17 cellular contexts compared by ENCODE assay signal in the genomic region with DNA sequence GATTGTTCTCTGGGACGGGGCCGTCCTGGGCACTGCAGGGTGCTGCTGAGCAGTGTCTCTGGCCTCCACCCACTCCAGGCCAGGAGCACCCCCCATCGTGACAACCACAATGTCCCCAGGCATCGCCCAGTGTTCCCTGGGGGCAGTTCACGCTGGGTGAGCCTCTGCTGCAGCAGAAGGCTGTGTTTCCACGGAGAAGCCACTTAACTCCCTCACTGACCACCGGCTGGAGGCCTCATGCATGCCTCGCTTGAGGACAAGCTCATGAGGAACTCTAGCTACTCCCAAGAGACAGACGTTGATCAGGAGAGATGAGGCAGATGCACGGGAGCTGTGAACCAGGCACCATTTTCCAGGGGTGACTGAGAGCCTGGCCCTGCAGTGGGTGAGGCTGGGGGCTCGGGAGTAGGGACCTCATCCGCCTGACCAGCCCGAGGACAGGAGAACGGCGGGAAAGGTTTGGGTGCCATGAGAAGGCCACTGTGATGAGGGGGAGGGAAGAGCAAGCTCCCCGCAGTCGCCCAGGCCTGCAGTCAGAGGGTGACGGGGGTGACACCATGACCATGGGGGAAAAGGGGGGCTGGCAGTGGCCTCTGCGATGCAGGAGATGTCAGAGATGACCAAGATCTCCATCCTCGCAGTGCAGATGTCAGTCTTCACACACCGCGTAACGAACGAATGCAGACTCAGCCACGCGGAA. TPM values are rescaled to one million over a fixed set of nuclear protein-coding genes. Genes with fewer than 3 reads are reported as not detected.
DNase-seq lines count a peak whose midpoint lies in the region; ATAC-seq and TF ChIP-seq lines count a peak whose summit lies in the region.
"Had no signal": no experiment of that assay in that cellular context is flagged by ENCODE, and none has a peak within 500 bp of the region (broad histone marks: within the 10 kb centered on the region; RNA-seq: fewer than 3 reads in every experiment).

No MANE protein-coding gene starts in this region.

- H3K36me3 Mint-ChIP-seq in activated B cell treated with CpG ODN at 0.5 μM for 24 hours (ENCODE audit: low read depth), result peaks cover 54% of the 10 kb centered on the region

- TF ChIP-seq POLR2A in gastroesophageal sphincter (IDR thresholded peaks at IDR 0.05), result no peak

- H3K4me1 Mint-ChIP-seq in activated B cell treated with CpG ODN at 0.5 μM for 24 hours, result peaks cover 30% of the 10 kb centered on the region

- no peak overlapping the region for H3K4me2 ChIP-seq in osteoblast (ENCODE audit: insufficient read depth, low read length)
- H3K4me2 ChIP-seq: GM23338, PC-9 had no signal

- no peak overlapping the region for H3K4me3 Mint-ChIP-seq in activated B cell treated with CpG ODN at 0.5 μM for 24 hours
- H3K4me3 Mint-ChIP-seq: GM23338 had no signal

- H3K79me2 ChIP-seq in osteoblast (ENCODE audit: insufficient read depth, low read length), result peaks cover 17% of the 10 kb centered on the region

- no peaks in the 10 kb centered on the region for H3K4me1 ChIP-seq in HEK293 (ENCODE audit: control insufficient read depth, insufficient read depth, low read length)
- H3K4me1 ChIP-seq in osteoblast (ENCODE audit: insufficient read depth, low read length), result peaks cover 4% of the 10 kb centered on the region
- H3K4me1 ChIP-seq in gastroesophageal sphincter, result peaks cover 0 to 21% (median 6%) of the 10 kb centered on the region in 3 donors

- H3K9me3 ChIP-seq in HEK293 (ENCODE audit: control insufficient read depth, insufficient read depth, low read depth, low read length) (no peaks in the 10 kb centered on the region), osteoblast (ENCODE audit: low read depth, low read length) (no peaks in the 10 kb centered on the region), gastroesophageal sphincter (no peaks in the 10 kb centered on the region)

- POLR2A ChIA-PET in HEK293 (lab: Yijun Ruan, JAX), result interaction anchor here (0.5 to 0.8 kb wide), 2 partner anchors 51 to 715 kb away, joined by 3 to 7 read pairs; a partner anchor contains a TSS
- POLR2A ChIA-PET in activated B cell treated with CpG ODN at 0.5 μM for 24 hours (lab: Charles Lee), result interaction anchor here (2.1 kb wide), 1 partner anchor 32 kb away, joined by 8 read pairs; a partner anchor contains a TSS

- no peaks in the 10 kb centered on the region for H3K9me3 Mint-ChIP-seq in activated B cell treated with CpG ODN at 0.5 μM for 24 hours
- H3K9me3 Mint-ChIP-seq: GM23338 had no signal

- ATAC-seq in activated B cell treated with CpG ODN at 0.5 μM for 24 hours (ENCODE audit: low read depth) (peak; percentile 13), gastroesophageal sphincter (no peak), left lobe of liver (no peak)
- ATAC-seq: GM23338 had no signal

- peaks cover 0 to 51% of the 10 kb centered on the region in 2 experiments; a peak in 2 of 3 replicates for H3K36me3 ChIP-seq in HEK293 (ENCODE audit: control insufficient read depth in 2 of 2, insufficient read depth in 1 of 2, low read length in 2 of 2)
- peaks cover 12% of the 10 kb centered on the region for H3K36me3 ChIP-seq in osteoblast (ENCODE audit: insufficient read depth, low read length)
- H3K36me3 ChIP-seq in gastroesophageal sphincter, result peaks cover 0 to 59% of the 10 kb centered on the region in 2 donors

- H3K27ac ChIP-seq in HEK293 (ENCODE audit: extremely low read depth, low read depth, low read length) (no peak overlapping the region), osteoblast (ENCODE audit: low read depth, low read length) (no peak overlapping the region), gastroesophageal sphincter (no peak overlapping the region)
- H3K27ac ChIP-seq: PC-9, SK-N-MC had no signal

- TF ChIP-seq CTCF in HEK293 (tag by site-specific recombination; IDR thresholded peaks at IDR 0.05) (no peak), activated B cell treated with CpG ODN at 0.5 μM for 24 hours (IDR thresholded peaks at IDR 0.05) (no peak), osteoblast (IDR thresholded peaks at IDR 0.05; ENCODE audit: extremely low read depth, low read depth, low read length) (no peak), gastroesophageal sphincter (IDR thresholded peaks at IDR 0.05) (no peak)

- H4K20me1 ChIP-seq in osteoblast (ENCODE audit: insufficient read depth, low read length), result peaks cover 2% of the 10 kb centered on the region

- DNase-seq in activated B cell treated with CpG ODN at 0.5 μM for 24 hours, result no peak
- peak; percentile 78 for DNase-seq in osteoblast (ENCODE audit: insufficient read length, low spot score, missing footprints)
- no peak for DNase-seq in retina
- no peak for DNase-seq in left lobe of liver (ENCODE audit: low spot score)
- DNase-seq: ACHN, DMS 273 treated with DMSO at 0.1 percent for 48 hours, Kasumi-1, NCI-H1417, NCI-H1930, NCI-H2171, NCI-H774, PC-9 had no signal

- H3K27ac Mint-ChIP-seq in activated B cell treated with CpG ODN at 0.5 μM for 24 hours, result no peak overlapping the region
- H3K27ac Mint-ChIP-seq: GM23338 had no signal

- WGBS in gastroesophageal sphincter (ENCODE audit: low coverage in 1 of 2), 2 donors, result 86 to 100% methylated on average over 1 to 16 of the region's 26 CpGs

- TF ChIP-seq EP300 in gastroesophageal sphincter (IDR thresholded peaks at IDR 0.05), result no peak

- H3K4me3 ChIP-seq in HEK293 (ENCODE audit: low read depth, low read length) (no peak overlapping the region), osteoblast (ENCODE audit: insufficient read depth, low read length) (no peak overlapping the region), gastroesophageal sphincter (no peak overlapping the region)
- H3K4me3 ChIP-seq: GM23338, PC-9, SK-N-MC had no signal

- no peaks in the 10 kb centered on the region for H3K27me3 Mint-ChIP-seq in activated B cell treated with CpG ODN at 0.5 μM for 24 hours

- CTCF ChIA-PET in HEK293 (lab: Yijun Ruan, JAX), result interaction anchor here (1.4 kb wide), 1 partner anchor 15 kb away, joined by 6 read pairs; no protein-coding TSS in a partner anchor
- CTCF ChIA-PET in activated B cell treated with CpG ODN at 0.5 μM for 24 hours (lab: Charles Lee), result interaction anchor here (1.2 kb wide), 1 partner anchor 36 kb away, joined by 3 read pairs; no protein-coding TSS in a partner anchor

- intact Hi-C loops in activated B cell treated with CpG ODN at 0.5 μM for 24 hours (cut with micrococcal nuclease), result no loop called here

- H3K27me3 ChIP-seq in osteoblast (ENCODE audit: insufficient read depth, low read length), result no peaks in the 10 kb centered on the region
- H3K27me3 ChIP-seq in gastroesophageal sphincter, result no peaks in the 10 kb centered on the region

- H2AFZ ChIP-seq in osteoblast (ENCODE audit: low read length), result no peak overlapping the region
- H2AFZ ChIP-seq: GM23338, PC-9 had no signal

TF ChIP-seq in HEK293, 187 proteins besides CTCF, POLR2A, EP300 and RAD21:
- TF ChIP-seq ZIC2 (tag by site-specific recombination; IDR thresholded peaks at IDR 0.05), result peak; percentile 93
- no peak for TF ChIP-seq MZF1 (tag by site-specific recombination; IDR thresholded peaks at IDR 0.05; ENCODE audit: borderline replicate concordance)
- TF ChIP-seq, protein P1, sequence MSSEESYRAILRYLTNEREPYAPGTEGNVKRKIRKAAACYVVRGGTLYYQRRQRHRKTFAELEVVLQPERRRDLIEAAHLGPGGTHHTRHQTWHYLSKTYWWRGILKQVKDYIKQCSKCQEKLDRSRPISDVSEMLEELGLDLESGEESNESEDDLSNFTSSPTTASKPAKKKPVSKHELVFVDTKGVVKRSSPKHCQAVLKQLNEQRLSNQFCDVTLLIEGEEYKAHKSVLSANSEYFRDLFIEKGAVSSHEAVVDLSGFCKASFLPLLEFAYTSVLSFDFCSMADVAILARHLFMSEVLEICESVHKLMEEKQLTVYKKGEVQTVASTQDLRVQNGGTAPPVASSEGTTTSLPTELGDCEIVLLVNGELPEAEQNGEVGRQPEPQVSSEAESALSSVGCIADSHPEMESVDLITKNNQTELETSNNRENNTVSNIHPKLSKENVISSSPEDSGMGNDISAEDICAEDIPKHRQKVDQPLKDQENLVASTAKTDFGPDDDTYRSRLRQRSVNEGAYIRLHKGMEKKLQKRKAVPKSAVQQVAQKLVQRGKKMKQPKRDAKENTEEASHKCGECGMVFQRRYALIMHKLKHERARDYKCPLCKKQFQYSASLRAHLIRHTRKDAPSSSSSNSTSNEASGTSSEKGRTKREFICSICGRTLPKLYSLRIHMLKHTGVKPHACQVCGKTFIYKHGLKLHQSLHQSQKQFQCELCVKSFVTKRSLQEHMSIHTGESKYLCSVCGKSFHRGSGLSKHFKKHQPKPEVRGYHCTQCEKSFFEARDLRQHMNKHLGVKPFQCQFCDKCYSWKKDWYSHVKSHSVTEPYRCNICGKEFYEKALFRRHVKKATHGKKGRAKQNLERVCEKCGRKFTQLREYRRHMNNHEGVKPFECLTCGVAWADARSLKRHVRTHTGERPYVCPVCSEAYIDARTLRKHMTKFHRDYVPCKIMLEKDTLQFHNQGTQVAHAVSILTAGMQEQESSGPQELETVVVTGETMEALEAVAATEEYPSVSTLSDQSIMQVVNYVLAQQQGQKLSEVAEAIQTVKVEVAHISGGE (tag by site-specific recombination; conservative IDR thresholded peaks at IDR 0.05; ENCODE audit: low read depth), result no peak

RNA-seq across cellular contexts. Expression of a gene that starts 5.1 kb away (rescaled TPM):
- total RNA-seq in activated B cell treated with CpG ODN at 0.5 μM for 24 hours (33.8 and 34.3 TPM in 2 replicates), osteoblast (33.0 and 33.7 TPM in 2 replicates), gastroesophageal sphincter (10 to 100 TPM; 26.3 to 42.7 (median 30.7) TPM), left lobe of liver (18.6 TPM)

RNA-seq across cellular contexts. Expression of a gene that starts 13.6 kb away (rescaled TPM):
- 6.4 and 7.7 TPM in 2 replicates for total RNA-seq in activated B cell treated with CpG ODN at 0.5 μM for 24 hours
- total RNA-seq in osteoblast, result 12.4 and 14.8 TPM in 2 replicates
- 10 to 100 TPM in 3 of 4 donors, 1 to 10 TPM in 1; 4.7 to 25.8 (median 11.7) TPM for total RNA-seq in gastroesophageal sphincter
- 0.10 TPM for total RNA-seq in left lobe of liver

RNA-seq across cellular contexts. Expression of a gene that starts 32.2 kb away (rescaled TPM):
- 34.8 and 35.4 TPM in 2 replicates for total RNA-seq in activated B cell treated with CpG ODN at 0.5 μM for 24 hours
- 0.29 and 0.72 TPM in 2 replicates for total RNA-seq in osteoblast
- 10 to 100 TPM in 2 of 4 donors, 1 to 10 TPM in 2; 4.7 to 15.6 (median 9.2) TPM for total RNA-seq in gastroesophageal sphincter
- 4.0 TPM for total RNA-seq in left lobe of liver
- total RNA-seq: NCI-H460 had no signal

RNA-seq across cellular contexts. Expression of a gene that starts 48.3 kb away (rescaled TPM):
- total RNA-seq in activated B cell treated with CpG ODN at 0.5 μM for 24 hours, result 45.6 and 47.3 TPM in 2 replicates
- 35.9 and 38.7 TPM in 2 replicates for total RNA-seq in osteoblast
- 10 to 100 TPM; 45.3 to 65.5 (median 47.2) TPM for total RNA-seq in gastroesophageal sphincter
- 25.7 TPM for total RNA-seq in left lobe of liver

RNA-seq across cellular contexts. Expression of a gene that starts 50.6 kb away (rescaled TPM):
- 101 and 104 TPM in 2 replicates for total RNA-seq in activated B cell treated with CpG ODN at 0.5 μM for 24 hours
- total RNA-seq in osteoblast, result 45.6 and 49.5 TPM in 2 replicates
- 10 to 100 TPM; 26.9 to 58.4 (median 38.7) TPM for total RNA-seq in gastroesophageal sphincter
- 33.5 TPM for total RNA-seq in left lobe of liver
